3 cellular contexts compared by ENCODE assay signal in the genomic region with DNA sequence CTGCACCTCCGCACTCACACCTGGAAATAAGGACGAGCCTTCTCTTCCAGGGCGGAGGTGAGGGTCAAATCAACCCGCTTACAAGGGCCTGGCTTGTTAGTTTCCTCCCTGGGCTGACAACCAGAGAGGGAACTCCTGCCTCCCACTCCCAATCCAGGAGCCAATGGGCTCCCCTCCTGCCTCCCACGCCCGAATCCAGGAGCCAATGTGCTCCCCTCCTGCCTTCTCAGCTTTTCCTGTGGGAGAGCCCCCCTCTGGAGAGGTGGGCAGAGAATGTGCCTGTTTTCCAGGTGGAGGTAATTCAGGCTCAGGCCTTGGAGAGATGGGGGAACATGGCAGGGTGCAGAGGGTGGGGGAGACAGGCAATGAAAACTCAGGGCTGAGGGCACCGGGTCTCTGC.
TF ChIP-seq lines count a peak whose summit lies in the region.

No MANE protein-coding gene starts in this region.

TF ChIP-seq in HepG2, 621 proteins besides CTCF, POLR2A, EP300 and RAD21 (continues in another document):
- no peak for TF ChIP-seq ZNF781 (CRISPR knock-in tag; IDR thresholded peaks at IDR 0.05; ENCODE audit: borderline replicate concordance, not compliant biosample characterization)
- TF ChIP-seq ZNF766 (CRISPR knock-in tag; IDR thresholded peaks at IDR 0.05; ENCODE audit: borderline replicate concordance): no peak
- no peak for TF ChIP-seq THYN1 (CRISPR knock-in tag; IDR thresholded peaks at IDR 0.05; ENCODE audit: borderline replicate concordance, low read depth)
- no peak for TF ChIP-seq ZNF547 (CRISPR knock-in tag; IDR thresholded peaks at IDR 0.05)
- TF ChIP-seq HOXD1 (CRISPR knock-in tag; IDR thresholded peaks at IDR 0.05): peak; percentile 9; the same call in 1 of the 2 replicates
- no peak for TF ChIP-seq ZNF747 (CRISPR knock-in tag; IDR thresholded peaks at IDR 0.05; ENCODE audit: borderline replicate concordance)
- TF ChIP-seq, protein P1, sequence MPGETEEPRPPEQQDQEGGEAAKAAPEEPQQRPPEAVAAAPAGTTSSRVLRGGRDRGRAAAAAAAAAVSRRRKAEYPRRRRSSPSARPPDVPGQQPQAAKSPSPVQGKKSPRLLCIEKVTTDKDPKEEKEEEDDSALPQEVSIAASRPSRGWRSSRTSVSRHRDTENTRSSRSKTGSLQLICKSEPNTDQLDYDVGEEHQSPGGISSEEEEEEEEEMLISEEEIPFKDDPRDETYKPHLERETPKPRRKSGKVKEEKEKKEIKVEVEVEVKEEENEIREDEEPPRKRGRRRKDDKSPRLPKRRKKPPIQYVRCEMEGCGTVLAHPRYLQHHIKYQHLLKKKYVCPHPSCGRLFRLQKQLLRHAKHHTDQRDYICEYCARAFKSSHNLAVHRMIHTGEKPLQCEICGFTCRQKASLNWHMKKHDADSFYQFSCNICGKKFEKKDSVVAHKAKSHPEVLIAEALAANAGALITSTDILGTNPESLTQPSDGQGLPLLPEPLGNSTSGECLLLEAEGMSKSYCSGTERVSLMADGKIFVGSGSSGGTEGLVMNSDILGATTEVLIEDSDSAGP (CRISPR knock-in tag; IDR thresholded peaks at IDR 0.05; ENCODE audit: borderline replicate concordance): peak; percentile 29; the same call in 1 of the 2 replicates
- no peak for TF ChIP-seq ZNF569 (CRISPR knock-in tag; IDR thresholded peaks at IDR 0.05; ENCODE audit: borderline replicate concordance)
- TF ChIP-seq ZNF570 (CRISPR knock-in tag; IDR thresholded peaks at IDR 0.05; ENCODE audit: borderline replicate concordance): no peak
- no peak for TF ChIP-seq ZSCAN21 (CRISPR knock-in tag; IDR thresholded peaks at IDR 0.05; ENCODE audit: borderline replicate concordance)
- TF ChIP-seq ZNF543 (CRISPR knock-in tag; IDR thresholded peaks at IDR 0.05): 0 out of 2 replicates have a peak, but pooled peaks have one; percentile 48
- no peak for TF ChIP-seq ZSCAN12 (CRISPR knock-in tag; IDR thresholded peaks at IDR 0.05)

TF ChIP-seq in H1, 55 proteins besides CTCF, POLR2A, EP300 and RAD21:
- TF ChIP-seq, protein P2, sequence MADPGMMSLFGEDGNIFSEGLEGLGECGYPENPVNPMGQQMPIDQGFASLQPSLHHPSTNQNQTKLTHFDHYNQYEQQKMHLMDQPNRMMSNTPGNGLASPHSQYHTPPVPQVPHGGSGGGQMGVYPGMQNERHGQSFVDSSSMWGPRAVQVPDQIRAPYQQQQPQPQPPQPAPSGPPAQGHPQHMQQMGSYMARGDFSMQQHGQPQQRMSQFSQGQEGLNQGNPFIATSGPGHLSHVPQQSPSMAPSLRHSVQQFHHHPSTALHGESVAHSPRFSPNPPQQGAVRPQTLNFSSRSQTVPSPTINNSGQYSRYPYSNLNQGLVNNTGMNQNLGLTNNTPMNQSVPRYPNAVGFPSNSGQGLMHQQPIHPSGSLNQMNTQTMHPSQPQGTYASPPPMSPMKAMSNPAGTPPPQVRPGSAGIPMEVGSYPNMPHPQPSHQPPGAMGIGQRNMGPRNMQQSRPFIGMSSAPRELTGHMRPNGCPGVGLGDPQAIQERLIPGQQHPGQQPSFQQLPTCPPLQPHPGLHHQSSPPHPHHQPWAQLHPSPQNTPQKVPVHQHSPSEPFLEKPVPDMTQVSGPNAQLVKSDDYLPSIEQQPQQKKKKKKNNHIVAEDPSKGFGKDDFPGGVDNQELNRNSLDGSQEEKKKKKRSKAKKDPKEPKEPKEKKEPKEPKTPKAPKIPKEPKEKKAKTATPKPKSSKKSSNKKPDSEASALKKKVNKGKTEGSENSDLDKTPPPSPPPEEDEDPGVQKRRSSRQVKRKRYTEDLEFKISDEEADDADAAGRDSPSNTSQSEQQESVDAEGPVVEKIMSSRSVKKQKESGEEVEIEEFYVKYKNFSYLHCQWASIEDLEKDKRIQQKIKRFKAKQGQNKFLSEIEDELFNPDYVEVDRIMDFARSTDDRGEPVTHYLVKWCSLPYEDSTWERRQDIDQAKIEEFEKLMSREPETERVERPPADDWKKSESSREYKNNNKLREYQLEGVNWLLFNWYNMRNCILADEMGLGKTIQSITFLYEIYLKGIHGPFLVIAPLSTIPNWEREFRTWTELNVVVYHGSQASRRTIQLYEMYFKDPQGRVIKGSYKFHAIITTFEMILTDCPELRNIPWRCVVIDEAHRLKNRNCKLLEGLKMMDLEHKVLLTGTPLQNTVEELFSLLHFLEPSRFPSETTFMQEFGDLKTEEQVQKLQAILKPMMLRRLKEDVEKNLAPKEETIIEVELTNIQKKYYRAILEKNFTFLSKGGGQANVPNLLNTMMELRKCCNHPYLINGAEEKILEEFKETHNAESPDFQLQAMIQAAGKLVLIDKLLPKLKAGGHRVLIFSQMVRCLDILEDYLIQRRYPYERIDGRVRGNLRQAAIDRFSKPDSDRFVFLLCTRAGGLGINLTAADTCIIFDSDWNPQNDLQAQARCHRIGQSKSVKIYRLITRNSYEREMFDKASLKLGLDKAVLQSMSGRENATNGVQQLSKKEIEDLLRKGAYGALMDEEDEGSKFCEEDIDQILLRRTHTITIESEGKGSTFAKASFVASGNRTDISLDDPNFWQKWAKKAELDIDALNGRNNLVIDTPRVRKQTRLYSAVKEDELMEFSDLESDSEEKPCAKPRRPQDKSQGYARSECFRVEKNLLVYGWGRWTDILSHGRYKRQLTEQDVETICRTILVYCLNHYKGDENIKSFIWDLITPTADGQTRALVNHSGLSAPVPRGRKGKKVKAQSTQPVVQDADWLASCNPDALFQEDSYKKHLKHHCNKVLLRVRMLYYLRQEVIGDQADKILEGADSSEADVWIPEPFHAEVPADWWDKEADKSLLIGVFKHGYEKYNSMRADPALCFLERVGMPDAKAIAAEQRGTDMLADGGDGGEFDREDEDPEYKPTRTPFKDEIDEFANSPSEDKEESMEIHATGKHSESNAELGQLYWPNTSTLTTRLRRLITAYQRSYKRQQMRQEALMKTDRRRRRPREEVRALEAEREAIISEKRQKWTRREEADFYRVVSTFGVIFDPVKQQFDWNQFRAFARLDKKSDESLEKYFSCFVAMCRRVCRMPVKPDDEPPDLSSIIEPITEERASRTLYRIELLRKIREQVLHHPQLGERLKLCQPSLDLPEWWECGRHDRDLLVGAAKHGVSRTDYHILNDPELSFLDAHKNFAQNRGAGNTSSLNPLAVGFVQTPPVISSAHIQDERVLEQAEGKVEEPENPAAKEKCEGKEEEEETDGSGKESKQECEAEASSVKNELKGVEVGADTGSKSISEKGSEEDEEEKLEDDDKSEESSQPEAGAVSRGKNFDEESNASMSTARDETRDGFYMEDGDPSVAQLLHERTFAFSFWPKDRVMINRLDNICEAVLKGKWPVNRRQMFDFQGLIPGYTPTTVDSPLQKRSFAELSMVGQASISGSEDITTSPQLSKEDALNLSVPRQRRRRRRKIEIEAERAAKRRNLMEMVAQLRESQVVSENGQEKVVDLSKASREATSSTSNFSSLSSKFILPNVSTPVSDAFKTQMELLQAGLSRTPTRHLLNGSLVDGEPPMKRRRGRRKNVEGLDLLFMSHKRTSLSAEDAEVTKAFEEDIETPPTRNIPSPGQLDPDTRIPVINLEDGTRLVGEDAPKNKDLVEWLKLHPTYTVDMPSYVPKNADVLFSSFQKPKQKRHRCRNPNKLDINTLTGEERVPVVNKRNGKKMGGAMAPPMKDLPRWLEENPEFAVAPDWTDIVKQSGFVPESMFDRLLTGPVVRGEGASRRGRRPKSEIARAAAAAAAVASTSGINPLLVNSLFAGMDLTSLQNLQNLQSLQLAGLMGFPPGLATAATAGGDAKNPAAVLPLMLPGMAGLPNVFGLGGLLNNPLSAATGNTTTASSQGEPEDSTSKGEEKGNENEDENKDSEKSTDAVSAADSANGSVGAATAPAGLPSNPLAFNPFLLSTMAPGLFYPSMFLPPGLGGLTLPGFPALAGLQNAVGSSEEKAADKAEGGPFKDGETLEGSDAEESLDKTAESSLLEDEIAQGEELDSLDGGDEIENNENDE (IDR thresholded peaks at IDR 0.05; ENCODE audit: insufficient replicate concordance, low read length): no peak
- TF ChIP-seq NANOG (IDR thresholded peaks at IDR 0.05; ENCODE audit: insufficient read depth, low read depth, low read length, poor library complexity, severe bottlenecking): no peak
- no peak for TF ChIP-seq RNF2 (IDR thresholded peaks at IDR 0.05; ENCODE audit: borderline replicate concordance, low read depth, low read length, missing control alignments, poor library complexity, severe bottlenecking)
- TF ChIP-seq KDM4A (IDR thresholded peaks at IDR 0.05; ENCODE audit: low read depth, low read length, severe bottlenecking): no peak
- no peak for TF ChIP-seq BCL11A (IDR thresholded peaks at IDR 0.05; ENCODE audit: low read depth in 2 of 2, low read length in 2 of 2)
- no peak for TF ChIP-seq RBBP5 (IDR thresholded peaks at IDR 0.05; ENCODE audit: borderline replicate concordance, low read depth, low read length)
- TF ChIP-seq PHF8 (conservative IDR thresholded peaks at IDR 0.05; ENCODE audit: low read depth, low read length): no peak
- TF ChIP-seq SRF (IDR thresholded peaks at IDR 0.05; ENCODE audit: low read depth, low read length): no peak

TF ChIP-seq in SK-N-SH treated with all-trans-retinoic acid at 6 μM for 48 hours, 23 proteins besides CTCF, POLR2A, EP300 and RAD21:
- TF ChIP-seq SNAI2 (CRISPR knock-in tag; IDR thresholded peaks at IDR 0.05) (no peak), ZNF70 (CRISPR knock-in tag; IDR thresholded peaks at IDR 0.05) (no peak), GLIS3 (CRISPR knock-in tag; IDR thresholded peaks at IDR 0.05) (no peak), ISL1 (CRISPR knock-in tag; IDR thresholded peaks at IDR 0.05) (no peak), ESRRG (CRISPR knock-in tag; IDR thresholded peaks at IDR 0.05) (no peak), PPARA (CRISPR knock-in tag; IDR thresholded peaks at IDR 0.05; ENCODE audit: borderline replicate concordance) (no peak), TOX (CRISPR knock-in tag; IDR thresholded peaks at IDR 0.05; ENCODE audit: borderline replicate concordance) (no peak), TCF4 (CRISPR knock-in tag; IDR thresholded peaks at IDR 0.05; ENCODE audit: borderline replicate concordance) (no peak), RARB (CRISPR knock-in tag; IDR thresholded peaks at IDR 0.05) (no peak), OSR1 (CRISPR knock-in tag; IDR thresholded peaks at IDR 0.05) (no peak), BACH2 (CRISPR knock-in tag; IDR thresholded peaks at IDR 0.05; ENCODE audit: borderline replicate concordance) (no peak)
- TF ChIP-seq, protein P3, sequence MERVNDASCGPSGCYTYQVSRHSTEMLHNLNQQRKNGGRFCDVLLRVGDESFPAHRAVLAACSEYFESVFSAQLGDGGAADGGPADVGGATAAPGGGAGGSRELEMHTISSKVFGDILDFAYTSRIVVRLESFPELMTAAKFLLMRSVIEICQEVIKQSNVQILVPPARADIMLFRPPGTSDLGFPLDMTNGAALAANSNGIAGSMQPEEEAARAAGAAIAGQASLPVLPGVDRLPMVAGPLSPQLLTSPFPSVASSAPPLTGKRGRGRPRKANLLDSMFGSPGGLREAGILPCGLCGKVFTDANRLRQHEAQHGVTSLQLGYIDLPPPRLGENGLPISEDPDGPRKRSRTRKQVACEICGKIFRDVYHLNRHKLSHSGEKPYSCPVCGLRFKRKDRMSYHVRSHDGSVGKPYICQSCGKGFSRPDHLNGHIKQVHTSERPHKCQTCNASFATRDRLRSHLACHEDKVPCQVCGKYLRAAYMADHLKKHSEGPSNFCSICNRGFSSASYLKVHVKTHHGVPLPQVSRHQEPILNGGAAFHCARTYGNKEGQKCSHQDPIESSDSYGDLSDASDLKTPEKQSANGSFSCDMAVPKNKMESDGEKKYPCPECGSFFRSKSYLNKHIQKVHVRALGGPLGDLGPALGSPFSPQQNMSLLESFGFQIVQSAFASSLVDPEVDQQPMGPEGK (CRISPR knock-in tag; IDR thresholded peaks at IDR 0.05; ENCODE audit: borderline replicate concordance): no peak
- TF ChIP-seq, protein P4, sequence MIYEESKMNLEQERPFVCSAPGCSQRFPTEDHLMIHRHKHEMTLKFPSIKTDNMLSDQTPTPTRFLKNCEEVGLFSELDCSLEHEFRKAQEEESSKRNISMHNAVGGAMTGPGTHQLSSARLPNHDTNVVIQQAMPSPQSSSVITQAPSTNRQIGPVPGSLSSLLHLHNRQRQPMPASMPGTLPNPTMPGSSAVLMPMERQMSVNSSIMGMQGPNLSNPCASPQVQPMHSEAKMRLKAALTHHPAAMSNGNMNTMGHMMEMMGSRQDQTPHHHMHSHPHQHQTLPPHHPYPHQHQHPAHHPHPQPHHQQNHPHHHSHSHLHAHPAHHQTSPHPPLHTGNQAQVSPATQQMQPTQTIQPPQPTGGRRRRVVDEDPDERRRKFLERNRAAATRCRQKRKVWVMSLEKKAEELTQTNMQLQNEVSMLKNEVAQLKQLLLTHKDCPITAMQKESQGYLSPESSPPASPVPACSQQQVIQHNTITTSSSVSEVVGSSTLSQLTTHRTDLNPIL (CRISPR knock-in tag; IDR thresholded peaks at IDR 0.05; ENCODE audit: low read depth): no peak
